Comparison of ENCODE assay signal across 2 cellular contexts in genomic region chr2:48596751-48597150, GRCh38. TPM values are rescaled to one million over a fixed set of nuclear protein-coding genes. Genes with fewer than 3 reads are reported as not detected.
"Had no signal": no experiment of that assay in that cellular context is flagged by ENCODE, and none has a peak within 500 bp of the region (broad histone marks: within the 10 kb centered on the region; RNA-seq: fewer than 3 reads in every experiment).

No MANE protein-coding gene starts in this region.

RNA-seq across cellular contexts. Expression of gene GTF2A1L, which starts 20.9 kb away (rescaled TPM):
- total RNA-seq: upper lobe of right lung, ureter had no signal
